Comparison of ENCODE assay signal across 8 cellular contexts in genomic region chr11:58788355-58789023, GRCh38. TPM values are rescaled to one million over a fixed set of nuclear protein-coding genes. Genes with fewer than 3 reads are reported as not detected.
A peak's percentile ranks its signal among the peaks of the same experiment; 100 is the strongest.
DNase-seq lines count a peak whose midpoint lies in the region; ATAC-seq, FAIRE-seq and TF ChIP-seq lines count a peak whose summit lies in the region.

No MANE protein-coding gene starts in this region.

- ATAC-seq in GM19372 (IDR thresholded peaks at IDR 0.05; ENCODE audit: low read depth, unreplicated experiment) (peak; percentile 96), HG03196 (IDR thresholded peaks at IDR 0.05; ENCODE audit: unreplicated experiment) (peak; percentile 85), gastrocnemius medialis (no peak)

- H3K36me3 Mint-ChIP-seq in nephron progenitor cell (ENCODE audit: low read depth), result no peaks in the 10 kb centered on the region

- no peak overlapping the region for H3K4me3 Mint-ChIP-seq in nephron progenitor cell

- TF ChIP-seq CTCF in D721Med (IDR thresholded peaks at IDR 0.05; ENCODE audit: insufficient read depth, missing control alignments) (peak; percentile 58), epithelial cell of proximal tubule (conservative IDR thresholded peaks at IDR 0.05; ENCODE audit: low read depth, low read length) (peak; percentile 97), nephron progenitor cell (IDR thresholded peaks at IDR 0.05) (peak; percentile 55), gastrocnemius medialis (IDR thresholded peaks at IDR 0.05 in 4 of 5, conservative IDR thresholded peaks at IDR 0.05 in 1 of 5) (no peak)

- peaks cover 56% of the 10 kb centered on the region for H3K9me3 Mint-ChIP-seq in nephron progenitor cell

- no peak overlapping the region for H3K27ac Mint-ChIP-seq in nephron progenitor cell

- H3K27me3 ChIP-seq in gastrocnemius medialis, result no peaks in the 10 kb centered on the region

- no peak for TF ChIP-seq POLR2A in gastrocnemius medialis (IDR thresholded peaks at IDR 0.05)

- H3K4me1 ChIP-seq in gastrocnemius medialis, result no peaks in the 10 kb centered on the region

- intact Hi-C loops in gastrocnemius medialis (cut with DNase I; ENCODE audit: low total_unique reads), result no loop called here

- no peak overlapping the region for H3K27ac ChIP-seq in gastrocnemius medialis

- no peaks in the 10 kb centered on the region for H3K4me1 Mint-ChIP-seq in nephron progenitor cell

- no peak for DNase-seq in D721Med (ENCODE audit: insufficient read length, low spot score)
- DNase-seq in NCI-H345 (lab: John Stamatoyannopoulos, UW), result peak; percentile 60
- peak; percentile 20 to 35 for DNase-seq in activated CD4-positive, alpha-beta T cell treated with anti-CD3 and anti-CD28 coated beads for 4 hours
- peak; percentile 75 for DNase-seq in epithelial cell of proximal tubule (ENCODE audit: low read depth)
- DNase-seq in nephron progenitor cell, result peak; percentile 23
- DNase-seq in gastrocnemius medialis, result no peak

- no peak for FAIRE-seq in D721Med (lab: Jason Lieb, UNC)

- H3K9me3 ChIP-seq in gastrocnemius medialis, result no peaks in the 10 kb centered on the region

- H3K4me3 ChIP-seq in epithelial cell of proximal tubule (ENCODE audit: low read depth, low read length) (no peak overlapping the region), gastrocnemius medialis (no peak overlapping the region)

- in situ Hi-C loops in gastrocnemius medialis (cut with MboI; ENCODE audit: low sequenced_read_pairs in 4 of 4), result no loop called here

- H3K27me3 Mint-ChIP-seq in nephron progenitor cell (ENCODE audit: low read depth, poor library complexity), result no peaks in the 10 kb centered on the region

- H3K36me3 ChIP-seq in gastrocnemius medialis, result no peaks in the 10 kb centered on the region

RNA-seq across cellular contexts. Expression of gene GLYATL2, which starts 56.0 kb away (rescaled TPM):
- total RNA-seq in epithelial cell of proximal tubule (0.35 and 0.51 TPM in 2 replicates), gastrocnemius medialis (not detected)

RNA-seq across cellular contexts. Expression of gene GLYAT, which starts 56.7 kb away (rescaled TPM):
- total RNA-seq in epithelial cell of proximal tubule, result not detected in 2 replicates
- total RNA-seq in gastrocnemius medialis, result under 1 TPM in 2 of 4 donors, not detected in 2; 0.23 to 0.24 TPM

Comparison
In these comparisons a context has a peak if more than half of its experiments do, and no peak if none do; other contexts are left out.
1. DNase-seq: peak in NCI-H345 (single experiment), activated CD4-positive, alpha-beta T cell treated with anti-CD3 and anti-CD28 coated beads for 4 hours (2 of 2), epithelial cell of proximal tubule (single experiment) and nephron progenitor cell (single experiment); none in D721Med (single experiment) and gastrocnemius medialis (0 of 2).
2. CTCF ChIP-seq: peak in D721Med (single experiment), epithelial cell of proximal tubule (single experiment) and nephron progenitor cell (single experiment); none in gastrocnemius medialis (0 of 5).
3. ATAC-seq: peak in GM19372 (single experiment) and HG03196 (single experiment); none in gastrocnemius medialis (0 of 2).